Comparison of ENCODE assay signal across 17 cellular contexts in genomic region chrX:27966955-27967354, GRCh38. TPM values are rescaled to one million over a fixed set of nuclear protein-coding genes. Genes with fewer than 3 reads are reported as not detected.
DNase-seq lines count a peak whose midpoint lies in the region; ATAC-seq, FAIRE-seq and TF ChIP-seq lines count a peak whose summit lies in the region.
"Had no signal": no experiment of that assay in that cellular context is flagged by ENCODE, and none has a peak within 500 bp of the region (broad histone marks: within the 10 kb centered on the region; RNA-seq: fewer than 3 reads in every experiment).

No MANE protein-coding gene starts in this region.

- ATAC-seq in stimulated activated naive CD8-positive, alpha-beta T cell treated with anti-CD3 and anti-CD28 coated beads, Interleukin-15, amount 100 ng/mL, for 72 hours = no peak
- ATAC-seq: GM23338 had no signal

- no peak overlapping the region for H3K4me3 Mint-ChIP-seq in astrocyte (ENCODE audit: unreplicated experiment)
- H3K4me3 Mint-ChIP-seq in stimulated activated naive CD8-positive, alpha-beta T cell treated with anti-CD3 and anti-CD28 coated beads, Interleukin-15, amount 100 ng/mL, for 72 hours = no peak overlapping the region
- H3K4me3 Mint-ChIP-seq: GM23338, immature natural killer cell, mesothelial cell of epicardium had no signal

- H3K4me3 ChIP-seq in LNCaP clone FGC (ENCODE audit: low read depth, low read length) = no peak overlapping the region
- H3K4me3 ChIP-seq in astrocyte (ENCODE audit: insufficient read depth, low read depth, low read length) = no peak overlapping the region
- H3K4me3 ChIP-seq: GM23338, PC-9, stomach had no signal

- no peak overlapping the region for H2AFZ ChIP-seq in astrocyte (ENCODE audit: low read depth, low read length)
- H2AFZ ChIP-seq: GM23338, PC-9 had no signal

- no peak overlapping the region for H3K9ac ChIP-seq in astrocyte (ENCODE audit: low read length)

- no peaks in the 10 kb centered on the region for H3K79me2 ChIP-seq in astrocyte (ENCODE audit: insufficient read depth, low read length)

- no peak for FAIRE-seq in astrocyte (lab: Jason Lieb, UNC)

- H3K4me1 ChIP-seq in astrocyte (ENCODE audit: insufficient read depth, low read length) = no peaks in the 10 kb centered on the region
- H3K4me1 ChIP-seq: stomach had no signal

- H4K20me1 ChIP-seq in astrocyte (ENCODE audit: insufficient read depth, low read length) = no peaks in the 10 kb centered on the region

- H3K27ac Mint-ChIP-seq in astrocyte (ENCODE audit: unreplicated experiment) = no peak overlapping the region
- H3K27ac Mint-ChIP-seq in stimulated activated naive CD8-positive, alpha-beta T cell treated with anti-CD3 and anti-CD28 coated beads, Interleukin-15, amount 100 ng/mL, for 72 hours = no peak overlapping the region
- H3K27ac Mint-ChIP-seq: GM23338, immature natural killer cell had no signal

- no peaks in the 10 kb centered on the region for H3K27me3 Mint-ChIP-seq in astrocyte (ENCODE audit: low read depth, unreplicated experiment)
- no peaks in the 10 kb centered on the region for H3K27me3 Mint-ChIP-seq in stimulated activated naive CD8-positive, alpha-beta T cell treated with anti-CD3 and anti-CD28 coated beads, Interleukin-15, amount 100 ng/mL, for 72 hours

- no peak overlapping the region for H3K4me2 ChIP-seq in astrocyte (ENCODE audit: low read length)
- H3K4me2 ChIP-seq: GM23338, PC-9 had no signal

- H3K27me3 ChIP-seq in astrocyte (ENCODE audit: insufficient read depth, low read length) = no peaks in the 10 kb centered on the region
- H3K27me3 ChIP-seq: stomach had no signal

- DNase-seq in LNCaP clone FGC (ENCODE audit: low read depth) (peak; percentile 11), astrocyte (ENCODE audit: low read depth) (peak; percentile 18), fibroblast of peridontal ligament (ENCODE audit: extremely low read depth) (peak; percentile 3), renal cortical epithelial cell (ENCODE audit: low read depth) (peak; percentile 73), NCI-H2171 (lab: John Stamatoyannopoulos, UW) (no peak)
- no peak for DNase-seq in activated CD8-positive, alpha-beta memory T cell treated with anti-CD3 and anti-CD28 coated beads, Interleukin-2, amount 50 U/mL, for 4 hours
- no peak for DNase-seq in stimulated activated naive CD8-positive, alpha-beta T cell treated with anti-CD3 and anti-CD28 coated beads, Interleukin-15, amount 100 ng/mL, for 72 hours
- DNase-seq: activated CD8-positive, alpha-beta memory T cell treated with anti-CD3 and anti-CD28 coated beads for 24 hours; C1 segment of cervical spinal cord; DND-41; immature natural killer cell; NCI-H510A; occipital lobe; PC-9; stomach had no signal

- no peaks in the 10 kb centered on the region for H3K36me3 Mint-ChIP-seq in astrocyte (ENCODE audit: low read depth, unreplicated experiment)
- H3K36me3 Mint-ChIP-seq: immature natural killer cell, mesothelial cell of epicardium had no signal

- H3K27ac ChIP-seq in astrocyte (ENCODE audit: low read depth, low read length) = no peak overlapping the region
- H3K27ac ChIP-seq: PC-9 had no signal

- no peaks in the 10 kb centered on the region for H3K36me3 ChIP-seq in astrocyte (ENCODE audit: insufficient read depth, low read length)
- H3K36me3 ChIP-seq: stomach had no signal

- no peaks in the 10 kb centered on the region for H3K4me1 Mint-ChIP-seq in astrocyte (ENCODE audit: low read depth, unreplicated experiment)
- no peaks in the 10 kb centered on the region for H3K4me1 Mint-ChIP-seq in stimulated activated naive CD8-positive, alpha-beta T cell treated with anti-CD3 and anti-CD28 coated beads, Interleukin-15, amount 100 ng/mL, for 72 hours
- H3K4me1 Mint-ChIP-seq: GM23338, immature natural killer cell had no signal

- H3K9me3 ChIP-seq in astrocyte (ENCODE audit: insufficient read depth, low read depth, low read length) = no peaks in the 10 kb centered on the region

- no peak for TF ChIP-seq CTCF in LNCaP clone FGC (IDR thresholded peaks at IDR 0.05; ENCODE audit: control insufficient read depth, extremely low read depth, insufficient read depth)
- no peak for TF ChIP-seq CTCF in astrocyte (IDR thresholded peaks at IDR 0.05; ENCODE audit: insufficient read depth, low read depth, low read length)

- H3K9me3 Mint-ChIP-seq in astrocyte (ENCODE audit: unreplicated experiment) = peaks cover 2% of the 10 kb centered on the region
- no peaks in the 10 kb centered on the region for H3K9me3 Mint-ChIP-seq in stimulated activated naive CD8-positive, alpha-beta T cell treated with anti-CD3 and anti-CD28 coated beads, Interleukin-15, amount 100 ng/mL, for 72 hours

RNA-seq across cellular contexts. Expression of gene DCAF8L1, which starts 14.3 kb away (rescaled TPM):
- total RNA-seq in astrocyte (not detected in 2 replicates), renal cortical epithelial cell (not detected in 2 replicates)
- total RNA-seq: GM23338, mesothelial cell of epicardium, occipital lobe, stomach had no signal

Comparison
In these comparisons a context has a peak if more than half of its experiments do, and no peak if none do; other contexts are left out.
1. DNase-seq: peak in LNCaP clone FGC (single experiment), astrocyte (single experiment), fibroblast of peridontal ligament (single experiment) and renal cortical epithelial cell (single experiment); none in activated CD8-positive, alpha-beta memory T cell treated with anti-CD3 and anti-CD28 coated beads, Interleukin-2, amount 50 U/mL, for 4 hours (single experiment), NCI-H2171 (single experiment) and stimulated activated naive CD8-positive, alpha-beta T cell treated with anti-CD3 and anti-CD28 coated beads, Interleukin-15, amount 100 ng/mL, for 72 hours (0 of 2).